ENCODE assay signal across 8 cellular contexts in the genomic region with DNA sequence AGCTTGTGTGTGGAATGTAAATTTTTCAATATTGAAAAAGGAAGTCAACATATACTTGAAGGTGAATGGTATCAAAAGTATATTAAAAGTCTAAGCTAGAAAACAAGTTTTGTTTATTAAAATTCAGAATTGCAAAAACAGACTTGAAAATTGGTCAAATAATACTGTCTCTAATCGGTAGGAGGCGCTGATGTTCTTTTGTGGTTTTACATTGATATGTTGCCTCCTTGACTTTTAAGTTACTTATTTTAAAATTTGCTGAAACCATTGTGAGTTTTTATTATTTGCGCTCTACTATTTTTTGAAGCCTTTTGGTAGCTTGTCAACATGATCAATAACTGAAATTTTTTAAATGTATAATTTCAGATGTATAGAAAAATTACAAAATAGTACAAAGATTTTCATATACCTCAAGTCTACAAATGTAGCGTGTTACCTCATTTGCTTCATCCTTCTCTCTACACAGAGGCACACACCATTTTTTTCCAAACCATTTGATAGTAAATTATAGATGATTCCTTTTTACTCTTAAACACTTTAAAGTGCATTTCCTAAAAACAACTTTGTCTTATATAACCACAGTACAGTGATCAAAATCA. TPM values are rescaled to one million over a fixed set of nuclear protein-coding genes. Genes with fewer than 3 reads are reported as not detected.
DNase-seq lines count a peak whose midpoint lies in the region; ATAC-seq and TF ChIP-seq lines count a peak whose summit lies in the region.

No MANE protein-coding gene starts in this region.

- peaks cover 55% of the 10 kb centered on the region for H3K36me3 Mint-ChIP-seq in activated CD4-positive, alpha-beta T cell treated with anti-CD3 and anti-CD28 coated beads, Interleukin-2, amount 10 ng/mL, durations not matched to agents 24 days and 14 days (ENCODE audit: low read depth)

- H3K4me3 Mint-ChIP-seq in activated CD4-positive, alpha-beta T cell treated with anti-CD3 and anti-CD28 coated beads, Interleukin-2, amount 10 ng/mL, durations not matched to agents 24 days and 14 days, result no peak overlapping the region

- H3K4me1 Mint-ChIP-seq in activated CD4-positive, alpha-beta T cell treated with anti-CD3 and anti-CD28 coated beads, Interleukin-2, amount 10 ng/mL, durations not matched to agents 24 days and 14 days, result peaks cover 13% of the 10 kb centered on the region

- no peaks in the 10 kb centered on the region for H3K9me3 Mint-ChIP-seq in activated CD4-positive, alpha-beta T cell treated with anti-CD3 and anti-CD28 coated beads, Interleukin-2, amount 10 ng/mL, durations not matched to agents 24 days and 14 days

- TF ChIP-seq CTCF in WERI-Rb-1 (IDR thresholded peaks at IDR 0.05; ENCODE audit: low read depth, low read length), result 0 out of 2 replicates have a peak, but pooled peaks have one; percentile 21
- peak; percentile 88 for TF ChIP-seq CTCF in left ventricle myocardium inferior (IDR thresholded peaks at IDR 0.05; ENCODE audit: borderline replicate concordance)
- TF ChIP-seq CTCF in tibial artery (IDR thresholded peaks at IDR 0.05), result peak; percentile 80 to 85

- ATAC-seq in GM18517 (IDR thresholded peaks at IDR 0.05; ENCODE audit: unreplicated experiment), result no peak

- H3K27me3 ChIP-seq in WERI-Rb-1 (ENCODE audit: insufficient read depth, low read depth, severe bottlenecking) (no peaks in the 10 kb centered on the region), left ventricle myocardium inferior (ENCODE audit: low read depth) (no peaks in the 10 kb centered on the region), tibial artery (no peaks in the 10 kb centered on the region)

- no peaks in the 10 kb centered on the region for H3K27me3 Mint-ChIP-seq in activated CD4-positive, alpha-beta T cell treated with anti-CD3 and anti-CD28 coated beads, Interleukin-2, amount 10 ng/mL, durations not matched to agents 24 days and 14 days

- H3K27ac ChIP-seq in WERI-Rb-1, result no peak overlapping the region
- peak overlapping the region; percentile 47 for H3K27ac ChIP-seq in left ventricle myocardium inferior (replicated peaks)
- H3K27ac ChIP-seq in tibial artery, result no peak overlapping the region

- peak; percentile 75 for DNase-seq in activated CD4-positive, alpha-beta T cell treated with anti-CD3 and anti-CD28 coated beads, Interleukin-2, amount 10 ng/mL, durations not matched to agents 24 days and 14 days
- DNase-seq in activated CD4-positive, alpha-beta T cell treated with anti-CD3 and anti-CD28 coated beads, Interleukin-2, amount 50 U/mL, for 1 hour, result no peak
- DNase-seq in WERI-Rb-1 (no peak), left ventricle myocardium inferior (no peak), tibial artery (no peak), SW480 (ENCODE audit: low spot score) (no peak), NCI-H146 treated with DMSO at 0.1 percent for 48 hours (lab: John Stamatoyannopoulos, UW; ENCODE audit: unreplicated experiment) (no peak)

- H3K27ac Mint-ChIP-seq in activated CD4-positive, alpha-beta T cell treated with anti-CD3 and anti-CD28 coated beads, Interleukin-2, amount 10 ng/mL, durations not matched to agents 24 days and 14 days, result no peak overlapping the region

- H3K4me3 ChIP-seq in WERI-Rb-1 (ENCODE audit: low read depth, low read length) (no peak overlapping the region), left ventricle myocardium inferior (no peak overlapping the region), tibial artery (no peak overlapping the region)

- intact Hi-C loops in activated CD4-positive, alpha-beta T cell treated with anti-CD3 and anti-CD28 coated beads, Interleukin-2, amount 10 ng/mL, durations not matched to agents 24 days and 14 days (cut with micrococcal nuclease), result loop anchor here (5.0 kb wide), 3 partner anchors 136 to 476 kb away; no protein-coding TSS in a partner anchor
- intact Hi-C loops in left ventricle myocardium inferior (cut with micrococcal nuclease), result no loop called here
- intact Hi-C loops in tibial artery (cut with DNase I; ENCODE audit: low total_unique reads), result loop anchor here (5.0 kb wide), 1 partner anchor 136 kb away; no protein-coding TSS in a partner anchor

- H3K4me1 ChIP-seq in left ventricle myocardium inferior (peaks cover 79% of the 10 kb centered on the region), tibial artery (peaks cover 0 to 5% (median 1%) of the 10 kb centered on the region in 4 donors)

- H3K9me3 ChIP-seq in WERI-Rb-1 (ENCODE audit: severe bottlenecking) (no peaks in the 10 kb centered on the region), left ventricle myocardium inferior (replicated peaks) (no peaks in the 10 kb centered on the region), tibial artery (no peaks in the 10 kb centered on the region)

- H3K36me3 ChIP-seq in WERI-Rb-1 (peaks cover 76% of the 10 kb centered on the region), left ventricle myocardium inferior (peaks cover 76% of the 10 kb centered on the region), tibial artery (peaks cover 33 to 60% (median 40%) of the 10 kb centered on the region in 3 donors)

RNA-seq across cellular contexts. Expression of a gene that starts 6.9 kb away (rescaled TPM):
- total RNA-seq in activated CD4-positive, alpha-beta T cell treated with anti-CD3 and anti-CD28 coated beads, Interleukin-2, amount 10 ng/mL, durations not matched to agents 24 days and 14 days, result 226 and 229 TPM in 2 replicates
- total RNA-seq in left ventricle myocardium inferior, result 237 TPM

Comparison
In these comparisons a context has a peak if more than half of its experiments do, and no peak if none do; other contexts are left out.
1. CTCF ChIP-seq: peak in every context shown above with its lines; median percentile 88 in left ventricle myocardium inferior; 82 in tibial artery; 21 in WERI-Rb-1.